ENCODE assay signal across 15 cellular contexts in the genomic region with DNA sequence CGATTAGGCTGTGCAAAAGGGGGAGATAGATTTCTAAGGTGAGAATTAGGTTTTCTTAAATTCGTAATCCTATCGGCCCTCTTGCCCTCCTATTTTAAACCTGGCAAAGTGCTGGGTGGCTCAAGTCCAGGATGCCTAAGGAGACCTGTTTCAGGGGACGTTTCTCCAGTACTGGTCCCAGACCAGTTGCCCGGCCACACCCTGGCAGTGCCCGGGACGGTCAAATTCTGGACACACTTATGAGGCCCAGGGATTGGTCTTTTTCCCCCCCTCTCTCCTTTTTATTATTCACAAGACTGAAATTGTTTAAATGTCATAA. TPM values are rescaled to one million over a fixed set of nuclear protein-coding genes. Genes with fewer than 3 reads are reported as not detected.
DNase-seq lines count a peak whose midpoint lies in the region; ATAC-seq lines count a peak whose summit lies in the region.
"Had no signal": no experiment of that assay in that cellular context is flagged by ENCODE, and none has a peak within 500 bp of the region (broad histone marks: within the 10 kb centered on the region; RNA-seq: fewer than 3 reads in every experiment).

No MANE protein-coding gene starts in this region.

- H3K9me3 Mint-ChIP-seq in activated T-cell treated with anti-CD3 and anti-CD28 coated beads, Interleukin-2, amount 50 U/mL, for 72 hours: no peaks in the 10 kb centered on the region
- H3K9me3 Mint-ChIP-seq in activated CD4-positive, alpha-beta memory T cell treated with anti-CD3 and anti-CD28 coated beads for 36 hours: no peaks in the 10 kb centered on the region

- H3K4me3 ChIP-seq in iPS-18c (ENCODE audit: insufficient read depth, low read depth, low read length) (peak overlapping the region; percentile 67; the same call in 1 of the 2 replicates), skeletal muscle satellite cell (ENCODE audit: low read length) (peak overlapping the region; percentile 66)

- peaks cover 53% of the 10 kb centered on the region for H3K27me3 Mint-ChIP-seq in activated T-cell treated with anti-CD3 and anti-CD28 coated beads, Interleukin-2, amount 50 U/mL, for 72 hours (ENCODE audit: low read depth)
- peaks cover 52% of the 10 kb centered on the region for H3K27me3 Mint-ChIP-seq in activated CD4-positive, alpha-beta memory T cell treated with anti-CD3 and anti-CD28 coated beads for 36 hours

- DNase-seq in activated T-cell treated with anti-CD3 and anti-CD28 coated beads, Interleukin-2, amount 50 U/mL, for 72 hours: no peak
- no peak for DNase-seq in activated T-cell treated with anti-CD3 and anti-CD28 coated beads for 4 hours
- no peak for DNase-seq in activated CD4-positive, alpha-beta memory T cell treated with anti-CD3 and anti-CD28 coated beads for 36 hours
- DNase-seq in stimulated activated naive CD4-positive, alpha-beta T cell treated with Interleukin-2 at 50 U/mL for 16 hours (lab: John Stamatoyannopoulos, UW): no peak
- DNase-seq: GM23248, immature natural killer cell, NCI-H446 treated with DMSO at 0.1 percent for 48 hours had no signal

- peak overlapping the region; percentile 42 for H3K9ac ChIP-seq in skeletal muscle satellite cell (ENCODE audit: low read depth, low read length)
- H3K9ac ChIP-seq: GM23248 had no signal

- H3K4me1 Mint-ChIP-seq in activated T-cell treated with anti-CD3 and anti-CD28 coated beads, Interleukin-2, amount 50 U/mL, for 72 hours (ENCODE audit: low read depth): peaks cover 10% of the 10 kb centered on the region
- peaks cover 14% of the 10 kb centered on the region for H3K4me1 Mint-ChIP-seq in activated CD4-positive, alpha-beta memory T cell treated with anti-CD3 and anti-CD28 coated beads for 36 hours (ENCODE audit: low read depth)

- H3K4me1 ChIP-seq in skeletal muscle satellite cell (ENCODE audit: control insufficient read depth, insufficient read depth, low read length): peaks cover 35% of the 10 kb centered on the region

- H3K9me3 ChIP-seq in iPS-18c (ENCODE audit: control insufficient read depth, insufficient read depth, low read length) (peaks cover 8% of the 10 kb centered on the region), skeletal muscle satellite cell (replicated peaks; ENCODE audit: low read length) (no peaks in the 10 kb centered on the region)
- H3K9me3 ChIP-seq: vagina had no signal

- ATAC-seq in activated T-cell treated with anti-CD3 and anti-CD28 coated beads, Interleukin-2, amount 50 U/mL, for 72 hours (replicated peaks in 1 of 2): no peak
- ATAC-seq in GM21360 (IDR thresholded peaks at IDR 0.05; ENCODE audit: unreplicated experiment) (no peak), HG03135 (IDR thresholded peaks at IDR 0.05; ENCODE audit: unreplicated experiment) (no peak)
- ATAC-seq: esophagus mucosa had no signal

- intact Hi-C loops in activated CD4-positive, alpha-beta memory T cell treated with anti-CD3 and anti-CD28 coated beads for 36 hours (cut with micrococcal nuclease): loop anchor here (10.0 kb wide), 1 partner anchor 490 kb away; no protein-coding TSS in a partner anchor

- CTCF ChIA-PET in activated CD4-positive, alpha-beta memory T cell treated with anti-CD3 and anti-CD28 coated beads for 36 hours (lab: Charles Lee): interaction anchor here (1.6 to 2.0 kb wide), 2 partner anchors 13 to 386 kb away, joined by 3 to 12 read pairs; no protein-coding TSS in a partner anchor

- POLR2A ChIA-PET in activated CD4-positive, alpha-beta memory T cell treated with anti-CD3 and anti-CD28 coated beads for 36 hours (lab: Charles Lee): no interaction called here

- H3K36me3 Mint-ChIP-seq in activated T-cell treated with anti-CD3 and anti-CD28 coated beads, Interleukin-2, amount 50 U/mL, for 72 hours (ENCODE audit: insufficient read depth in 2 of 2): peaks cover 0 to 2% of the 10 kb centered on the region in 2 donors
- no peaks in the 10 kb centered on the region for H3K36me3 Mint-ChIP-seq in activated CD4-positive, alpha-beta memory T cell treated with anti-CD3 and anti-CD28 coated beads for 36 hours
- H3K36me3 Mint-ChIP-seq: immature natural killer cell had no signal

- peak overlapping the region; percentile 32 to 57 for H3K4me3 Mint-ChIP-seq in activated T-cell treated with anti-CD3 and anti-CD28 coated beads, Interleukin-2, amount 50 U/mL, for 72 hours
- H3K4me3 Mint-ChIP-seq in activated CD4-positive, alpha-beta memory T cell treated with anti-CD3 and anti-CD28 coated beads for 36 hours: peak overlapping the region; percentile 39

- peaks cover 54% of the 10 kb centered on the region for H3K27me3 ChIP-seq in skeletal muscle satellite cell (ENCODE audit: control insufficient read depth, insufficient read depth, low read length)

- peak overlapping the region; percentile 89 for H3K27ac Mint-ChIP-seq in activated T-cell treated with anti-CD3 and anti-CD28 coated beads, Interleukin-2, amount 50 U/mL, for 72 hours
- H3K27ac Mint-ChIP-seq in activated CD4-positive, alpha-beta memory T cell treated with anti-CD3 and anti-CD28 coated beads for 36 hours: no peak overlapping the region
- H3K27ac Mint-ChIP-seq: immature natural killer cell had no signal

- no peaks in the 10 kb centered on the region for H3K36me3 ChIP-seq in skeletal muscle satellite cell (ENCODE audit: insufficient read depth, low read length)
- H3K36me3 ChIP-seq: vagina had no signal

- peak overlapping the region; percentile 89 for H3K4me2 ChIP-seq in skeletal muscle satellite cell (ENCODE audit: low read length)

RNA-seq across cellular contexts. Expression of gene GBX2, which starts 3.2 kb away (rescaled TPM):
- total RNA-seq in activated T-cell treated with anti-CD3 and anti-CD28 coated beads, Interleukin-2, amount 50 U/mL, for 72 hours: not detected
- total RNA-seq in activated CD4-positive, alpha-beta memory T cell treated with anti-CD3 and anti-CD28 coated beads for 36 hours: not detected
- 0.22 and 0.25 TPM in 2 replicates for total RNA-seq in skeletal muscle satellite cell (2012; rRNA removed)
- total RNA-seq: cardiac septum, esophagus mucosa, GM23248, myocyte, vagina had no signal
